Comparison of ENCODE assay signal across 8 cellular contexts in genomic region chr15:41401904-41402267, GRCh38. TPM values are rescaled to one million over a fixed set of nuclear protein-coding genes. Genes with fewer than 3 reads are reported as not detected.
DNase-seq lines count a peak whose midpoint lies in the region; ATAC-seq, FAIRE-seq and TF ChIP-seq lines count a peak whose summit lies in the region.

No MANE protein-coding gene starts in this region.

- H3K36me3 ChIP-seq in MM.1S (replicated peaks; ENCODE audit: insufficient read depth, low read length) (no peaks in the 10 kb centered on the region), osteoblast (ENCODE audit: insufficient read depth, low read length) (no peaks in the 10 kb centered on the region)

- H3K27ac Mint-ChIP-seq in endothelial cell (ENCODE audit: unreplicated experiment): peak overlapping the region; percentile 70

- H3K27ac ChIP-seq in MM.1S (ENCODE audit: low read length) (peak overlapping the region; percentile 23; the same call in 1 of the 2 replicates), osteoblast (ENCODE audit: low read depth, low read length) (peak overlapping the region; percentile 63)

- no peaks in the 10 kb centered on the region for H3K36me3 Mint-ChIP-seq in endothelial cell (ENCODE audit: low read depth, unreplicated experiment)

- peak overlapping the region; percentile 89 for H3K4me3 ChIP-seq in MM.1S (ENCODE audit: low read length)
- peak overlapping the region; percentile 81 for H3K4me3 ChIP-seq in osteoblast (ENCODE audit: insufficient read depth, low read length)

- TF ChIP-seq POLR2A in H54 (IDR thresholded peaks at IDR 0.05; ENCODE audit: low read depth, low read length): no peak

- H3K9me2 ChIP-seq in MM.1S (replicated peaks; ENCODE audit: insufficient read depth, low read length): no peaks in the 10 kb centered on the region

- peaks cover 7% of the 10 kb centered on the region for H3F3A ChIP-seq in MM.1S (ENCODE audit: insufficient read depth, low read length)

- H3K9ac ChIP-seq in MM.1S (ENCODE audit: low read length): peak overlapping the region; percentile 82

- no peaks in the 10 kb centered on the region for H3K9me3 Mint-ChIP-seq in endothelial cell (ENCODE audit: unreplicated experiment)

- H3K27me3 ChIP-seq in MM.1S (replicated peaks; ENCODE audit: insufficient read depth, low read length): no peaks in the 10 kb centered on the region
- H3K27me3 ChIP-seq in osteoblast (ENCODE audit: insufficient read depth, low read length): no peaks in the 10 kb centered on the region

- H3K4me3 Mint-ChIP-seq in endothelial cell (ENCODE audit: unreplicated experiment): peak overlapping the region; percentile 95

- H3K4me2 ChIP-seq in MM.1S (ENCODE audit: low read depth, low read length): peak overlapping the region; percentile 91
- H3K4me2 ChIP-seq in osteoblast (ENCODE audit: insufficient read depth, low read length): peak overlapping the region; percentile 91

- peak overlapping the region; percentile 80 for H2AFZ ChIP-seq in MM.1S (ENCODE audit: low read length)
- H2AFZ ChIP-seq in osteoblast (ENCODE audit: low read length): peak overlapping the region; percentile 96

- H3K4me1 ChIP-seq in MM.1S (ENCODE audit: low read length) (peaks cover under 1% of the 10 kb centered on the region), osteoblast (ENCODE audit: insufficient read depth, low read length) (peaks cover 4% of the 10 kb centered on the region)

- H4K20me1 ChIP-seq in MM.1S (ENCODE audit: insufficient read depth, low read length) (no peaks in the 10 kb centered on the region), osteoblast (ENCODE audit: insufficient read depth, low read length) (no peaks in the 10 kb centered on the region)

- peaks cover 10% of the 10 kb centered on the region for H3K27me3 Mint-ChIP-seq in endothelial cell (ENCODE audit: unreplicated experiment)

- no peak for TF ChIP-seq CTCF in MM.1S (IDR thresholded peaks at IDR 0.05; ENCODE audit: low read length)
- no peak for TF ChIP-seq CTCF in endothelial cell (IDR thresholded peaks at IDR 0.05; ENCODE audit: unreplicated experiment)
- no peak for TF ChIP-seq CTCF in osteoblast (IDR thresholded peaks at IDR 0.05; ENCODE audit: extremely low read depth, low read depth, low read length)

- H3K9me3 ChIP-seq in MM.1S (replicated peaks; ENCODE audit: insufficient read depth, low read length) (no peaks in the 10 kb centered on the region), osteoblast (ENCODE audit: low read depth, low read length) (no peaks in the 10 kb centered on the region)

- ATAC-seq in GM18511 (IDR thresholded peaks at IDR 0.05; ENCODE audit: unreplicated experiment): peak; percentile 22
- ATAC-seq in HG03439 (IDR thresholded peaks at IDR 0.05; ENCODE audit: unreplicated experiment): no peak

- peaks cover 21% of the 10 kb centered on the region for H3K4me1 Mint-ChIP-seq in endothelial cell (ENCODE audit: unreplicated experiment)

- DNase-seq in MM.1S (no peak), endothelial cell (ENCODE audit: low spot score) (no peak), osteoblast (ENCODE audit: insufficient read length, low spot score, missing footprints) (no peak), EL (no peak), DMS 273 treated with DMSO at 0.1 percent for 48 hours (lab: John Stamatoyannopoulos, UW) (no peak), H54 (ENCODE audit: insufficient read length, low spot score) (no peak)

- H3K79me2 ChIP-seq in MM.1S (ENCODE audit: low read length): peaks cover 14% of the 10 kb centered on the region
- H3K79me2 ChIP-seq in osteoblast (ENCODE audit: insufficient read depth, low read length): peaks cover 13% of the 10 kb centered on the region

- no peak for FAIRE-seq in H54 (lab: Jason Lieb, UNC)

RNA-seq across cellular contexts. Expression of gene NDUFAF1, which starts 0.4 kb away (rescaled TPM):
- total RNA-seq in endothelial cell (ENCODE audit: unreplicated experiment) (16.0 TPM), osteoblast (21.4 and 22.4 TPM in 2 replicates)

RNA-seq across cellular contexts. Expression of gene RTF1, which starts 15.0 kb away (rescaled TPM):
- total RNA-seq in endothelial cell (ENCODE audit: unreplicated experiment) (60.8 TPM), osteoblast (26.1 and 29.2 TPM in 2 replicates)
